21 cellular contexts compared by ENCODE assay signal in the genomic region with DNA sequence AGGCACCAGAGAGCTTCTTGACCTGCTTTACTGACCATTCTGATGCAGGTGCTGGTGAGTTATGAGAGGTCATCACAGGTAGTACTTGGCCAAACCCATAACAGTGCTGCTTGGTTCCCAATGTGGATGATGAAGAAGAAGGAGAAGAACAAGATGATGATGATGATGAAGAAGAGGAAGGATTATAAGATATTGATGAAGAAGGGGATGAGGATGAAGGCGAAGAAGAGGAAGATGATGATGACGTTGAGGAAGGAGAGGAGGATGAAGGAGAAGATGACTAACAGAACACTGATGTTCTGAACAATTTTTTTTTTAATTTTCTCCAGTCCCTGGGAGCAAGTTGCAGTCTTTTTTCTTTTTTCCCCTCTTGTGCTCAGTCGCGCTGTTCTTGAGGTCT.
"Had no signal": no experiment of that assay in that cellular context is flagged by ENCODE, and none has a peak within 500 bp of the region (broad histone marks: within the 10 kb centered on the region; RNA-seq: fewer than 3 reads in every experiment).

No MANE protein-coding gene starts in this region.

- H3K4me3 ChIP-seq: left lung, neural progenitor cell, prostate gland, right atrium auricular region, SJCRH30, suprapubic skin, transverse colon, uterus had no signal

- DNase-seq: activated CD4-positive, alpha-beta T cell treated with anti-CD3 and anti-CD28 coated beads, Interleukin-2, amount 10 ng/mL, durations not matched to agents 7 days and 5 days; activated CD8-positive, alpha-beta memory T cell treated with anti-CD3 and anti-CD28 coated beads for 24 hours; activated CD8-positive, alpha-beta memory T cell treated with anti-CD3 and anti-CD28 coated beads, Interleukin-2, amount 50 U/mL, for 48 hours; anterior cingulate cortex; caudate nucleus; kidney; left lung; midbrain; SJCRH30; stimulated activated CD4-positive, alpha-beta T cell treated with anti-CD3 and anti-CD28 coated beads, Interleukin-2, amount 100 ng/mL, for 24 hours; stimulated activated naive CD8-positive, alpha-beta T cell treated with anti-CD3 and anti-CD28 coated beads, Interleukin-15, amount 100 ng/mL, for 72 hours; T-helper 17 cell; transverse colon; uterus; WERI-Rb-1 had no signal

- H3K4me1 Mint-ChIP-seq: brain, neural progenitor cell had no signal

- H3K27ac Mint-ChIP-seq: activated T-helper 17 cell treated with anti-CD3 and anti-CD28 coated beads, Interleukin-2, amount 50 U/mL, for 72 hours; brain; neural progenitor cell; stimulated activated naive CD8-positive, alpha-beta T cell treated with anti-CD3 and anti-CD28 coated beads, Interleukin-15, amount 100 ng/mL, for 72 hours had no signal

- H3K9me3 Mint-ChIP-seq: activated T-helper 17 cell treated with anti-CD3 and anti-CD28 coated beads, Interleukin-2, amount 50 U/mL, for 72 hours; neural progenitor cell had no signal

- H3K36me3 ChIP-seq: left lung, neural progenitor cell, prostate gland, right atrium auricular region, SJCRH30, suprapubic skin, transverse colon, uterus, WERI-Rb-1 had no signal

- H3K4me1 ChIP-seq: prostate gland, SJCRH30, uterus had no signal

- H3K27me3 Mint-ChIP-seq: activated CD4-positive, alpha-beta T cell treated with anti-CD3 and anti-CD28 coated beads, Interleukin-2, amount 10 ng/mL, durations not matched to agents 7 days and 5 days; activated T-helper 17 cell treated with anti-CD3 and anti-CD28 coated beads, Interleukin-2, amount 50 U/mL, for 72 hours; stimulated activated naive CD8-positive, alpha-beta T cell treated with anti-CD3 and anti-CD28 coated beads, Interleukin-15, amount 100 ng/mL, for 72 hours; T-helper 17 cell had no signal

- H3K4me3 Mint-ChIP-seq: activated CD4-positive, alpha-beta T cell treated with anti-CD3 and anti-CD28 coated beads, Interleukin-2, amount 10 ng/mL, durations not matched to agents 7 days and 5 days; activated T-helper 17 cell treated with anti-CD3 and anti-CD28 coated beads, Interleukin-2, amount 50 U/mL, for 72 hours; brain; neural progenitor cell; stimulated activated naive CD8-positive, alpha-beta T cell treated with anti-CD3 and anti-CD28 coated beads, Interleukin-15, amount 100 ng/mL, for 72 hours had no signal

- H3K36me3 Mint-ChIP-seq: brain, neural progenitor cell had no signal

- H3K27ac ChIP-seq: left lung, neural progenitor cell, prostate gland, right atrium auricular region, SJCRH30, suprapubic skin, transverse colon, uterus, WERI-Rb-1 had no signal

- H3K9me3 ChIP-seq: prostate gland, SJCRH30, suprapubic skin, uterus had no signal
